Comparison of ENCODE assay signal across 8 cellular contexts in genomic region chr6:31969712-31970603, GRCh38. TPM values are rescaled to one million over a fixed set of nuclear protein-coding genes. Genes with fewer than 3 reads are reported as not detected.
A peak's percentile ranks its signal among the peaks of the same experiment; 100 is the strongest.
DNase-seq lines count a peak whose midpoint lies in the region; ATAC-seq and TF ChIP-seq lines count a peak whose summit lies in the region.

No MANE protein-coding gene starts in this region.

- H3K27ac ChIP-seq in cardiac muscle cell (peak overlapping the region; percentile 34), right atrium auricular region (peak overlapping the region in 1 of 2 donors; percentile 98)

- H3K4me3 ChIP-seq in cardiac muscle cell (no peak overlapping the region), right atrium auricular region (no peak overlapping the region)

- no peaks in the 10 kb centered on the region for H3K9me3 Mint-ChIP-seq in activated naive CD8-positive, alpha-beta T cell (ENCODE audit: low read depth)
- H3K9me3 Mint-ChIP-seq in type B pancreatic cell, result no peaks in the 10 kb centered on the region

- H3K4me1 Mint-ChIP-seq in activated naive CD8-positive, alpha-beta T cell (ENCODE audit: low read depth), result peaks cover 40% of the 10 kb centered on the region
- H3K4me1 Mint-ChIP-seq in type B pancreatic cell (ENCODE audit: unreplicated experiment), result peaks cover 16% of the 10 kb centered on the region

- no peaks in the 10 kb centered on the region for H3K27me3 ChIP-seq in cardiac muscle cell
- no peaks in the 10 kb centered on the region for H3K27me3 ChIP-seq in right atrium auricular region

- no peaks in the 10 kb centered on the region for H3K9me3 ChIP-seq in cardiac muscle cell (ENCODE audit: low read depth)
- H3K9me3 ChIP-seq in right atrium auricular region, result no peaks in the 10 kb centered on the region

- ATAC-seq in HG03025 (IDR thresholded peaks at IDR 0.05; ENCODE audit: low FRiP score, unreplicated experiment) (no peak), HG03457 (IDR thresholded peaks at IDR 0.05; ENCODE audit: unreplicated experiment) (no peak)

- H3K36me3 Mint-ChIP-seq in activated naive CD8-positive, alpha-beta T cell, result peaks cover 7% of the 10 kb centered on the region
- H3K36me3 Mint-ChIP-seq in type B pancreatic cell, result peaks cover 18% of the 10 kb centered on the region

- H3K4me1 ChIP-seq in cardiac muscle cell (ENCODE audit: low read depth) (peaks cover 5% of the 10 kb centered on the region), right atrium auricular region (peaks cover 0 to 34% of the 10 kb centered on the region in 2 donors)

- peak overlapping the region; percentile 99 for H3K27ac Mint-ChIP-seq in activated naive CD8-positive, alpha-beta T cell
- H3K27ac Mint-ChIP-seq in type B pancreatic cell, result peak overlapping the region; percentile 100

- no peaks in the 10 kb centered on the region for H3K27me3 Mint-ChIP-seq in activated naive CD8-positive, alpha-beta T cell
- H3K27me3 Mint-ChIP-seq in type B pancreatic cell, result no peaks in the 10 kb centered on the region

- peak overlapping the region; percentile 97 for H3K4me3 Mint-ChIP-seq in activated naive CD8-positive, alpha-beta T cell
- H3K4me3 Mint-ChIP-seq in type B pancreatic cell, result peak overlapping the region; percentile 80

- H3K36me3 ChIP-seq in cardiac muscle cell, result peaks cover 13% of the 10 kb centered on the region
- peaks cover 51% of the 10 kb centered on the region for H3K36me3 ChIP-seq in right atrium auricular region

- TF ChIP-seq CTCF in cardiac muscle cell (IDR thresholded peaks at IDR 0.05; ENCODE audit: low read depth, low read length), result no peak
- TF ChIP-seq CTCF in right atrium auricular region (IDR thresholded peaks at IDR 0.05), result no peak
- TF ChIP-seq CTCF in type B pancreatic cell (conservative IDR thresholded peaks at IDR 0.05), result no peak

- DNase-seq in cardiac muscle cell (ENCODE audit: low read depth in 1 of 2, low spot score in 1 of 2) (peak in 1 of 2 donors; percentile 52), right atrium auricular region (ENCODE audit: low spot score) (no peak), kidney tubule cell (ENCODE audit: low spot score) (peak; percentile 51), type B pancreatic cell (ENCODE audit: extremely low spot score, unreplicated experiment) (no peak), NCI-H1694 treated with DMSO at 0.1 percent for 48 hours (lab: John Stamatoyannopoulos, UW) (no peak)

RNA-seq across cellular contexts. Expression of gene DXO, which starts 2.0 kb away (rescaled TPM):
- total RNA-seq in cardiac muscle cell, result 36.7 and 44.9 TPM in 2 replicates
- 37.6 and 49.9 TPM in 2 replicates for polyA plus RNA-seq in cardiac muscle cell
- total RNA-seq in right atrium auricular region, result 10 to 100 TPM; 12.1 to 14.1 TPM
- total RNA-seq in type B pancreatic cell (ENCODE audit: low replicate concordance), result 24.2 and 28.9 TPM in 2 replicates

RNA-seq across cellular contexts. Expression of gene SKIC2, which starts 11.0 kb away (rescaled TPM):
- 36.4 and 62.6 TPM in 2 replicates for total RNA-seq in cardiac muscle cell
- 53.1 and 68.5 TPM in 2 replicates for polyA plus RNA-seq in cardiac muscle cell
- 10 to 100 TPM; 18.7 to 31.6 TPM for total RNA-seq in right atrium auricular region
- total RNA-seq in type B pancreatic cell (ENCODE audit: low replicate concordance), result 84.2 and 100 TPM in 2 replicates

RNA-seq across cellular contexts. Expression of gene NELFE, which starts 11.2 kb away (rescaled TPM):
- 165 and 186 TPM in 2 replicates for total RNA-seq in cardiac muscle cell
- polyA plus RNA-seq in cardiac muscle cell, result 146 and 201 TPM in 2 replicates
- 10 to 100 TPM; 40.0 to 81.7 TPM for total RNA-seq in right atrium auricular region
- total RNA-seq in type B pancreatic cell (ENCODE audit: low replicate concordance), result 63.9 and 73.0 TPM in 2 replicates

RNA-seq across cellular contexts. Expression of gene C4A, which starts 11.9 kb away (rescaled TPM):
- total RNA-seq in cardiac muscle cell (2.1 and 2.2 TPM in 2 replicates), right atrium auricular region (100 to 1,000 TPM; 152 to 175 TPM), type B pancreatic cell (ENCODE audit: low replicate concordance) (5.2 and 9.7 TPM in 2 replicates)
- polyA plus RNA-seq in cardiac muscle cell, result 1.9 and 2.5 TPM in 2 replicates

RNA-seq across cellular contexts. Expression of gene CFB, which starts 24.1 kb away (rescaled TPM):
- total RNA-seq in cardiac muscle cell (0.42 and 0.66 TPM in 2 replicates), right atrium auricular region (100 to 1,000 TPM in 1 of 2 donors, 10 to 100 TPM in 1; 65.5 to 126 TPM), type B pancreatic cell (ENCODE audit: low replicate concordance) (7.8 and 13.6 TPM in 2 replicates)
- 1.3 TPM in 1 of 2 replicates, not detected in the other for polyA plus RNA-seq in cardiac muscle cell
